ENCODE assay signal across 8 cellular contexts in the genomic region with DNA sequence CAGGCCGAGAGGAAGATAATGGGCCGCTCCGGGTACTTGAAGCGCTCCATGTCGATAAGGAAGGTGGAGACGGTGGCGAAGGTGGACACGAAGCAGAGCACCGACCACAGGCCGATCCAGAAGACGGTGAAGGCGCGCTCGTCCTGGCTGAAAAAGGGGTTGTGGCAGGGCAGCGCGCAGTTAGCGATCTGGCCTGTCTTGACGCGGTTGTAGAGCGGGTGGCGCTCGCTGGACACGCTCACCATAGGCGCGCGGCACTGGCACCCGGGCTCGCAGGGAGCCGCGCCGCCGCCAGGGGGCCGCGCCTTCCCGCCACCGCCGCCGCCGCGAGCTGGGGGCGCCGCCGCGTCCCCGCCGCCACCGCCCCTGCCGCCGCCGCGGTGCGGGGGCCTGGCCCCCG. TPM values are rescaled to one million over a fixed set of nuclear protein-coding genes. Genes with fewer than 3 reads are reported as not detected.
DNase-seq lines count a peak whose midpoint lies in the region; ATAC-seq and TF ChIP-seq lines count a peak whose summit lies in the region.

No MANE protein-coding gene starts in this region.

- H3K27ac ChIP-seq in colonic mucosa = no peak overlapping the region

- H3K36me3 ChIP-seq in BE2C = no peaks in the 10 kb centered on the region
- H3K36me3 ChIP-seq in colonic mucosa = no peaks in the 10 kb centered on the region

- peak overlapping the region in 1 of 2 donors; percentile 25 for H3K9ac ChIP-seq in colonic mucosa (ENCODE audit: low read depth in 2 of 2, low read length in 2 of 2)

- peak overlapping the region; percentile 89 for H3K4me3 Mint-ChIP-seq in T-helper 17 cell

- H3K27ac Mint-ChIP-seq in T-helper 17 cell = peak overlapping the region; percentile 6

- H3K4me1 Mint-ChIP-seq in T-helper 17 cell = peaks cover 13% of the 10 kb centered on the region

- H3K4me1 ChIP-seq in BE2C = no peaks in the 10 kb centered on the region; the same call in 1 of the 2 replicates
- peaks cover 8% of the 10 kb centered on the region for H3K4me1 ChIP-seq in colonic mucosa

- peak; percentile 28 for ATAC-seq in GM18867 (IDR thresholded peaks at IDR 0.05; ENCODE audit: unreplicated experiment)
- peak; percentile 45 for ATAC-seq in HG03432 (IDR thresholded peaks at IDR 0.05; ENCODE audit: unreplicated experiment)
- ATAC-seq in T-helper 17 cell = peak; percentile 49

- DNase-seq in BE2C = peak; percentile 73
- peak in 2 of 3 donors; percentile 18 to 26 for DNase-seq in T-helper 17 cell
- DNase-seq in colonic mucosa = peak; percentile 70
- peak; percentile 90 for DNase-seq in left kidney (ENCODE audit: low read depth, low spot score)
- DNase-seq in stimulated activated CD4-positive, alpha-beta T cell treated with anti-CD3 and anti-CD28 coated beads, Interleukin-4, amount 100 ng/mL, for 1 hour = peak; percentile 47
- no peak for DNase-seq in cerebellar nuclear complex (lab: John Stamatoyannopoulos, UW)

- TF ChIP-seq CTCF in BE2C (IDR thresholded peaks at IDR 0.05; ENCODE audit: low read depth, low read length) = no peak
- TF ChIP-seq CTCF in colonic mucosa (IDR thresholded peaks at IDR 0.05) = no peak

- intact Hi-C loops in colonic mucosa (cut with DNase I) = loop anchor here (5.0 kb wide), 1 partner anchor 277 kb away; no protein-coding TSS in a partner anchor

- no peaks in the 10 kb centered on the region for H3K9me3 ChIP-seq in BE2C
- no peaks in the 10 kb centered on the region for H3K9me3 ChIP-seq in T-helper 17 cell (ENCODE audit: control insufficient read depth, low read length, poor library complexity, severe bottlenecking)
- H3K9me3 ChIP-seq in colonic mucosa = no peaks in the 10 kb centered on the region

- H3K4me3 ChIP-seq in BE2C (ENCODE audit: low read depth, low read length) = no peak overlapping the region
- H3K4me3 ChIP-seq in colonic mucosa = peak overlapping the region; percentile 43

- peaks cover 17% of the 10 kb centered on the region for H3K27me3 Mint-ChIP-seq in T-helper 17 cell

- H3K36me3 Mint-ChIP-seq in T-helper 17 cell (ENCODE audit: low read depth) = peaks cover 2% of the 10 kb centered on the region

- H3K27me3 ChIP-seq in BE2C (peaks cover 64% of the 10 kb centered on the region), colonic mucosa (no peaks in the 10 kb centered on the region)

RNA-seq across cellular contexts. Expression of a gene that starts 1.6 kb away (rescaled TPM):
- not detected for polyA plus RNA-seq in BE2C (2012; ENCODE audit: insufficient read depth, insufficient read length, low read depth)
- total RNA-seq in T-helper 17 cell (1 to 10 TPM; 1.5 to 2.0 TPM), colonic mucosa (10 to 100 TPM; 11.0 to 11.7 TPM)

RNA-seq across cellular contexts. Expression of a gene that starts 35.3 kb away (rescaled TPM):
- not detected for polyA plus RNA-seq in BE2C (2012; ENCODE audit: insufficient read depth, insufficient read length, low read depth)
- total RNA-seq in T-helper 17 cell (under 1 TPM in 1 of 2 donors, not detected in 1; 0.22 TPM), colonic mucosa (not detected)

Comparison
In these comparisons a context has a peak if more than half of its experiments do, and no peak if none do; other contexts are left out.
1. DNase-seq: peak in BE2C (single experiment), T-helper 17 cell (2 of 3), colonic mucosa (single experiment), left kidney (single experiment) and stimulated activated CD4-positive, alpha-beta T cell treated with anti-CD3 and anti-CD28 coated beads, Interleukin-4, amount 100 ng/mL, for 1 hour (single experiment); none in cerebellar nuclear complex (0 of 2).
2. Peak in every context shown above with its lines, with median percentiles within 50 percentile points of each other: ATAC-seq.